In genomic region chr12:124479680-124480468, GRCh38 we compare ENCODE assay signal across 9 cellular contexts.
DNase-seq lines count a peak whose midpoint lies in the region; ATAC-seq, FAIRE-seq and TF ChIP-seq lines count a peak whose summit lies in the region.
"Had no signal": no experiment of that assay in that cellular context is flagged by ENCODE, and none has a peak within 500 bp of the region (broad histone marks: within the 10 kb centered on the region; RNA-seq: fewer than 3 reads in every experiment).

No MANE protein-coding gene starts in this region.

- H3K9ac ChIP-seq in OCI-LY1 (ENCODE audit: low read length) = no peak overlapping the region

- H3K27ac Mint-ChIP-seq in immature natural killer cell = peak overlapping the region in 4 of 6 donors; percentile 53 to 78 (median 66)

- H3K27ac ChIP-seq in A549 (peak overlapping the region; percentile 71 to 82; a peak in 5 of 6 replicates), OCI-LY1 (ENCODE audit: low read depth, low read length, poor library complexity, severe bottlenecking) (peak overlapping the region; percentile 23), testis (no peak overlapping the region)

- CTCF ChIA-PET in A549 (lab: Yijun Ruan, JAX) = interaction anchor here (0.9 kb wide), 1 partner anchor 35 kb away, joined by 3 read pairs; no protein-coding TSS in a partner anchor

- no peaks in the 10 kb centered on the region; the same call in 1 of the 2 replicates for H3K36me3 ChIP-seq in OCI-LY1 (ENCODE audit: insufficient read depth, low read length)
- H3K36me3 ChIP-seq in testis (ENCODE audit: low read depth, missing control alignments) = no peaks in the 10 kb centered on the region

- intact Hi-C loops in testis (cut with DNase I; ENCODE audit: low total_unique reads) = no loop called here

- ATAC-seq in A549 (peak in 1 of 2 experiments; percentile 8; a peak in 2 of 6 replicates), GM21447 (IDR thresholded peaks at IDR 0.05; ENCODE audit: unreplicated experiment) (peak; percentile 29)

- no peak overlapping the region for H2AFZ ChIP-seq in OCI-LY1 (ENCODE audit: low read length)

- H3K9me3 Mint-ChIP-seq in immature natural killer cell = no peaks in the 10 kb centered on the region

- TF ChIP-seq EP300 in A549 (IDR thresholded peaks at IDR 0.05) = no peak

- H3K36me3 Mint-ChIP-seq in immature natural killer cell = peaks cover 13 to 38% (median 26%) of the 10 kb centered on the region in 3 donors

- H3K9me2 ChIP-seq in OCI-LY1 (ENCODE audit: low read depth, low read length) = no peaks in the 10 kb centered on the region

- H3K27me3 ChIP-seq in OCI-LY1 (ENCODE audit: insufficient read depth, low read length) (no peaks in the 10 kb centered on the region), testis (no peaks in the 10 kb centered on the region)

- H3K4me2 ChIP-seq in A549 (peak overlapping the region; percentile 54), OCI-LY1 (ENCODE audit: low read length) (no peak overlapping the region)

- POLR2A ChIA-PET in A549 (lab: Yijun Ruan, JAX) = no interaction called here

- H3F3A ChIP-seq in OCI-LY1 (ENCODE audit: insufficient read depth, low read length) = no peaks in the 10 kb centered on the region; the same call in 1 of the 2 replicates

- FAIRE-seq in A549 (lab: Jason Lieb, UNC) = no peak
- FAIRE-seq: endometrium had no signal

- peak overlapping the region; percentile 25 to 61 (median 48) for H3K4me3 Mint-ChIP-seq in immature natural killer cell

- DNase-seq in A549 (ENCODE audit: low read depth in 1 of 2, low spot score in 1 of 2) (no peak), immature natural killer cell (no peak), DMS79 treated with DMSO at 0.1 percent for 48 hours (lab: John Stamatoyannopoulos, UW) (no peak), testis (no peak), HuH-7.5 (ENCODE audit: low spot score) (no peak), SKM-1 (lab: John Stamatoyannopoulos, UW; ENCODE audit: unreplicated experiment) (no peak)

- peaks cover 29 to 34% of the 10 kb centered on the region in 2 donors for H3K4me1 Mint-ChIP-seq in immature natural killer cell

- no peak for TF ChIP-seq CTCF in A549 (IDR thresholded peaks at IDR 0.05)
- no peak for TF ChIP-seq CTCF in OCI-LY1 (IDR thresholded peaks at IDR 0.05; ENCODE audit: low read length)
- no peak for TF ChIP-seq CTCF in testis (IDR thresholded peaks at IDR 0.05)

- WGBS in A549 (ENCODE audit: missing lambda C conversion rate) = 89% methylated on average over 17 of the region's 19 CpGs
- WGBS in testis, 2 donors = 50 to 57% methylated on average over 8 to 19 of the region's 19 CpGs

- no peak for TF ChIP-seq RAD21 in A549 (conservative IDR thresholded peaks at IDR 0.05 in 1 of 2, IDR thresholded peaks at IDR 0.05 in 1 of 2)

- H3K4me3 ChIP-seq in A549 (no peak overlapping the region), OCI-LY1 (ENCODE audit: low read depth, low read length, poor library complexity, severe bottlenecking) (no peak overlapping the region), testis (no peak overlapping the region)

- H3K4me1 ChIP-seq in A549 = peaks cover 27% of the 10 kb centered on the region
- H3K4me1 ChIP-seq in OCI-LY1 (ENCODE audit: insufficient read depth, low read length, severe bottlenecking) = peaks cover 27% of the 10 kb centered on the region
- peaks cover 32% of the 10 kb centered on the region for H3K4me1 ChIP-seq in testis

- H3K27me3 Mint-ChIP-seq in immature natural killer cell (ENCODE audit: low read depth in 3 of 3) = peaks cover 0 to 5% (median 2%) of the 10 kb centered on the region in 3 donors

- no peaks in the 10 kb centered on the region for H3K9me3 ChIP-seq in A549
- no peaks in the 10 kb centered on the region for H3K9me3 ChIP-seq in OCI-LY1 (ENCODE audit: low read length)
- H3K9me3 ChIP-seq in testis = no peaks in the 10 kb centered on the region

- TF ChIP-seq POLR2A in A549 (IDR thresholded peaks at IDR 0.05; ENCODE audit: low read length) = no peak
- TF ChIP-seq POLR2A in testis (IDR thresholded peaks at IDR 0.05) = no peak

- no peaks in the 10 kb centered on the region for H4K20me1 ChIP-seq in OCI-LY1 (ENCODE audit: insufficient read depth, low read length)

- no peaks in the 10 kb centered on the region for H3K79me2 ChIP-seq in OCI-LY1 (ENCODE audit: insufficient read depth, low read length)

TF ChIP-seq in A549, 52 proteins besides CTCF, POLR2A, EP300 and RAD21:
- TF ChIP-seq HEYL (CRISPR knock-in tag; IDR thresholded peaks at IDR 0.05) (no peak), FOSL2 (IDR thresholded peaks at IDR 0.05) (no peak), FOSL2 (CRISPR knock-in tag; IDR thresholded peaks at IDR 0.05) (no peak), TP53 (CRISPR knock-in tag; IDR thresholded peaks at IDR 0.05) (no peak), BHLHE40 (IDR thresholded peaks at IDR 0.05; ENCODE audit: low read depth, low read length) (no peak), NR3C1 (IDR thresholded peaks at IDR 0.05) (no peak), HOXB13 (CRISPR knock-in tag; IDR thresholded peaks at IDR 0.05; ENCODE audit: low read depth) (no peak), GATA3 (IDR thresholded peaks at IDR 0.05; ENCODE audit: borderline replicate concordance) (no peak), NPAS2 (CRISPR knock-in tag; IDR thresholded peaks at IDR 0.05; ENCODE audit: borderline replicate concordance) (no peak), PHF8 (IDR thresholded peaks at IDR 0.05; ENCODE audit: borderline replicate concordance, low read depth) (no peak), ZFP36 (IDR thresholded peaks at IDR 0.05; ENCODE audit: borderline replicate concordance, partially characterized antibody) (no peak), KDM5A (IDR thresholded peaks at IDR 0.05) (no peak), CHD4 (IDR thresholded peaks at IDR 0.05; ENCODE audit: borderline replicate concordance) (no peak), RFX5 (IDR thresholded peaks at IDR 0.05) (no peak), PBX3 (IDR thresholded peaks at IDR 0.05) (no peak)
- TF ChIP-seq, protein P1, sequence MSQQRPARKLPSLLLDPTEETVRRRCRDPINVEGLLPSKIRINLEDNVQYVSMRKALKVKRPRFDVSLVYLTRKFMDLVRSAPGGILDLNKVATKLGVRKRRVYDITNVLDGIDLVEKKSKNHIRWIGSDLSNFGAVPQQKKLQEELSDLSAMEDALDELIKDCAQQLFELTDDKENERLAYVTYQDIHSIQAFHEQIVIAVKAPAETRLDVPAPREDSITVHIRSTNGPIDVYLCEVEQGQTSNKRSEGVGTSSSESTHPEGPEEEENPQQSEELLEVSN (IDR thresholded peaks at IDR 0.05; ENCODE audit: borderline replicate concordance, low read depth) = no peak
- TF ChIP-seq, protein P2, sequence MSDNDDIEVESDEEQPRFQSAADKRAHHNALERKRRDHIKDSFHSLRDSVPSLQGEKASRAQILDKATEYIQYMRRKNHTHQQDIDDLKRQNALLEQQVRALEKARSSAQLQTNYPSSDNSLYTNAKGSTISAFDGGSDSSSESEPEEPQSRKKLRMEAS (IDR thresholded peaks at IDR 0.05) = no peak

Comparison
In these comparisons a context has a peak if more than half of its experiments do, and no peak if none do; other contexts are left out.
1. H3K27ac ChIP-seq: peak in A549 (2 of 2) and OCI-LY1 (single experiment); none in testis (0 of 2).